ENCODE assay signal across 8 cellular contexts in the genomic region with DNA sequence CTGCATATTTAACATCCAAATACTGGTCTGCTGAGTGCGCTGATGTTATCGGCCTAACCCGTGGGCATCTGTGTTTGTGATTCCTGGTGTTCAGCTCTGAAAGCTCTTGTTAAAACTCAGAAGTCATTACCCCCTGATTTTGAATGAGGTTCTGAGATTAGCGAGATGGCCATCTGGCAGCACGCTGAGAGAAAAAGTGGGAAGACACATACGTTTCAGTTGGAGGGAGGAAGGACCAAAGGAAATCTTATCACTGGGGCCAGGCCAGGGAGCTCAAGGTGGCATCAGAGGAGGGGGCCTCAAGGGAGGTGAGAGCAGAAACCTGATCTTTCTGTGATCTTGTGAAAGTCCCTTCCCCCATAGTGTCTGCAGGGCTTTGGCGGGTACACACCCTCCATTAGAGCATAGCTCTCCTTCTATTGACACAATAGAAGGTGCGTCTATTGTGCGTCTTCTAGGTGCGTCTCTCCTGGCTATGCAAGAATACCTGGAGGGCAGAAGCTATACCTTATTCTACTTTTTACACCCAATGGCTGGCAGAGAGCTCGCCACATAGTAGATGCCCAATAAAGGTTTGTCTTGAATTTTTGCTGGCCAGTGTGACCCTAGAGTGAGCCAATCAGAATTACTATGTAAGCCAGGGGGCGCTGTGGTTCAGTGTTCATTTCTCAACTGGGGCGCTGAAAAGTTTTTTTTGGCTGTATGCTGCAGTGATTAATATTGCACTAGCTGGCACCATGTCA.
DNase-seq lines count a peak whose midpoint lies in the region; ATAC-seq and TF ChIP-seq lines count a peak whose summit lies in the region.

No MANE protein-coding gene starts in this region.

- H3K4me1 ChIP-seq in cardiac muscle cell (ENCODE audit: low read depth) (no peaks in the 10 kb centered on the region), ascending aorta (peaks cover 0 to 8% of the 10 kb centered on the region in 2 donors)

- POLR2A ChIA-PET in T-cell (lab: Charles Lee), result interaction anchor here (0.5 to 1.4 kb wide), 3 partner anchors 100 to 584 kb away, joined by 3 to 4 read pairs (median 3); no protein-coding TSS in a partner anchor

- intact Hi-C loops in cardiac septum (cut with DNase I), result loop anchor here (10.0 kb wide), 1 partner anchor 221 kb away; the partner anchor contains the start of gene RYBP
- intact Hi-C loops in ascending aorta (cut with DNase I), result loop anchor here (5.0 to 10.0 kb wide), 2 partner anchors 156 to 401 kb away; no protein-coding TSS in a partner anchor

- H3K27me3 ChIP-seq in cardiac muscle cell (no peaks in the 10 kb centered on the region), ascending aorta (no peaks in the 10 kb centered on the region)

- H3K9me3 ChIP-seq in cardiac muscle cell (ENCODE audit: low read depth) (no peaks in the 10 kb centered on the region), ascending aorta (no peaks in the 10 kb centered on the region)

- no peaks in the 10 kb centered on the region for H3K36me3 ChIP-seq in cardiac muscle cell
- no peaks in the 10 kb centered on the region for H3K36me3 ChIP-seq in ascending aorta

- peak; percentile 62 for TF ChIP-seq CTCF in cardiac muscle cell (IDR thresholded peaks at IDR 0.05; ENCODE audit: low read depth, low read length)
- TF ChIP-seq CTCF in ascending aorta (IDR thresholded peaks at IDR 0.05), result peak; percentile 24 to 48 (median 36)

- no peak overlapping the region for H3K27ac ChIP-seq in cardiac muscle cell
- H3K27ac ChIP-seq in ascending aorta, result no peak overlapping the region

- H3K4me3 Mint-ChIP-seq in T-cell, result no peak overlapping the region

- H3K36me3 Mint-ChIP-seq in T-cell, result no peaks in the 10 kb centered on the region

- CTCF ChIA-PET in T-cell (lab: Charles Lee), result interaction anchor here (0.6 to 5.5 kb wide), 27 partner anchors 7 to 1017 kb away, joined by 3 to 123 read pairs (median 5); no protein-coding TSS in a partner anchor

- H3K4me1 Mint-ChIP-seq in T-cell, result no peaks in the 10 kb centered on the region

- H3K27ac Mint-ChIP-seq in T-cell, result no peak overlapping the region

- no peak overlapping the region for H3K4me3 ChIP-seq in cardiac muscle cell
- H3K4me3 ChIP-seq in ascending aorta, result no peak overlapping the region

- DNase-seq in cardiac muscle cell (ENCODE audit: low read depth in 1 of 2, low spot score in 1 of 2), result peak; percentile 49 to 52
- DNase-seq in cardiac septum (ENCODE audit: low spot score), result no peak
- DNase-seq in T-cell, result peak in 33 of 34 experiments; percentile 11 to 72 (median 49)
- DNase-seq in ascending aorta (ENCODE audit: low spot score in 2 of 2), result no peak
- DNase-seq in left kidney (ENCODE audit: low read depth, low spot score), result peak; percentile 62
- DNase-seq in stimulated activated CD8-positive, alpha-beta memory T cell treated with anti-CD3 and anti-CD28 coated beads, Interleukin-4, amount 100 ng/mL, for 48 hours, result peak; percentile 80

- ATAC-seq in T-cell (replicated peaks in 1 of 4) (peak; percentile 57 to 66 (median 62)), HG03378 (IDR thresholded peaks at IDR 0.05; ENCODE audit: unreplicated experiment) (no peak), GM19324 (IDR thresholded peaks at IDR 0.05; ENCODE audit: low FRiP score, unreplicated experiment) (no peak)

- H3K9me3 Mint-ChIP-seq in T-cell, result no peaks in the 10 kb centered on the region

- H3K27me3 Mint-ChIP-seq in T-cell, result no peaks in the 10 kb centered on the region

Comparison
In these comparisons a context has a peak if more than half of its experiments do, and no peak if none do; other contexts are left out.
1. DNase-seq: peak in cardiac muscle cell (2 of 2), T-cell (33 of 34), left kidney (single experiment) and stimulated activated CD8-positive, alpha-beta memory T cell treated with anti-CD3 and anti-CD28 coated beads, Interleukin-4, amount 100 ng/mL, for 48 hours (single experiment); none in cardiac septum (single experiment) and ascending aorta (0 of 2).
2. ATAC-seq: peak in T-cell (4 of 4); none in HG03378 (single experiment) and GM19324 (single experiment).